Comparison of ENCODE assay signal across 15 cellular contexts in genomic region chr6:38173909-38174308, GRCh38.
A peak's percentile ranks its signal among the peaks of the same experiment; 100 is the strongest.
DNase-seq lines count a peak whose midpoint lies in the region; ATAC-seq, FAIRE-seq and TF ChIP-seq lines count a peak whose summit lies in the region.
"Had no signal": no experiment of that assay in that cellular context is flagged by ENCODE, and none has a peak within 500 bp of the region (broad histone marks: within the 10 kb centered on the region; RNA-seq: fewer than 3 reads in every experiment).

No MANE protein-coding gene starts in this region.

- H3K27ac ChIP-seq in PC-3 (ENCODE audit: low read length) (peak overlapping the region; percentile 15), colonic mucosa (peak overlapping the region; percentile 31), small intestine (ENCODE audit: low read depth in 1 of 2, low read length in 1 of 2) (peak overlapping the region; percentile 18 to 59)
- H3K27ac ChIP-seq: BLaER1 treated with 17β-estradiol and CSF1 and Interleukin-3, amounts not matched to agents 10 nM and 100 nM had no signal

- 19 to 65% (median 37%) methylated on average over 11 of the region's 11 CpGs for WGBS in small intestine, 3 donors

- no peaks in the 10 kb centered on the region for H3K36me3 ChIP-seq in PC-3 (ENCODE audit: low read depth, low read length)
- no peaks in the 10 kb centered on the region for H3K36me3 ChIP-seq in colonic mucosa
- H3K36me3 ChIP-seq in mucosa of descending colon (ENCODE audit: low read depth), result no peaks in the 10 kb centered on the region
- no peaks in the 10 kb centered on the region for H3K36me3 ChIP-seq in small intestine (ENCODE audit: control insufficient read depth in 2 of 2, insufficient read depth in 2 of 2, low read length in 2 of 2)
- H3K36me3 ChIP-seq: HAP-1 had no signal

- H3K9me3 ChIP-seq in PC-3 (ENCODE audit: low read length), result no peaks in the 10 kb centered on the region
- H3K9me3 ChIP-seq in colonic mucosa, result no peaks in the 10 kb centered on the region
- H3K9me3 ChIP-seq in mucosa of descending colon, result no peaks in the 10 kb centered on the region
- H3K9me3 ChIP-seq in small intestine (ENCODE audit: control insufficient read depth, low read depth), result no peaks in the 10 kb centered on the region
- H3K9me3 ChIP-seq: BLaER1 treated with 17β-estradiol and CSF1 and Interleukin-3, amounts not matched to agents 10 nM and 100 nM; HAP-1 had no signal

- H2AFZ ChIP-seq in PC-3 (ENCODE audit: low read length), result no peak overlapping the region

- H3K36me3 Mint-ChIP-seq in stimulated activated naive B cell treated with anti-CD40 and anti-IgM and Interleukin-4, amounts not matched to agents 10 μg/mL and 1 μg/mL and 100 μg/mL, for 72 hours, result peaks cover 18 to 28% of the 10 kb centered on the region in 2 donors

- no peaks in the 10 kb centered on the region for H3K27me3 Mint-ChIP-seq in stimulated activated naive B cell treated with anti-CD40 and anti-IgM and Interleukin-4, amounts not matched to agents 10 μg/mL and 1 μg/mL and 100 μg/mL, for 72 hours
- H3K27me3 Mint-ChIP-seq: CD4-positive, CD25-positive, alpha-beta regulatory T cell had no signal

- H3K9ac ChIP-seq in PC-3 (ENCODE audit: low read length) (no peak overlapping the region), colonic mucosa (ENCODE audit: low read depth in 2 of 2, low read length in 2 of 2) (no peak overlapping the region)
- H3K9ac ChIP-seq: BLaER1 treated with 17β-estradiol and CSF1 and Interleukin-3, amounts not matched to agents 10 nM and 100 nM had no signal

- H3K9me2 ChIP-seq in PC-3 (replicated peaks; ENCODE audit: low read length), result no peaks in the 10 kb centered on the region

- no peak overlapping the region for H3K27ac Mint-ChIP-seq in stimulated activated naive B cell treated with anti-CD40 and anti-IgM and Interleukin-4, amounts not matched to agents 10 μg/mL and 1 μg/mL and 100 μg/mL, for 72 hours

- H3K4me3 Mint-ChIP-seq in stimulated activated naive B cell treated with anti-CD40 and anti-IgM and Interleukin-4, amounts not matched to agents 10 μg/mL and 1 μg/mL and 100 μg/mL, for 72 hours, result no peak overlapping the region
- H3K4me3 Mint-ChIP-seq: CD4-positive, CD25-positive, alpha-beta regulatory T cell had no signal

- DNase-seq in PC-3 (no peak), colonic mucosa (peak; percentile 51), mucosa of descending colon (peak in 1 of 3 donors; percentile 55), small intestine (peak; percentile 93), NCI-H1694 treated with DMSO at 0.1 percent for 48 hours (lab: John Stamatoyannopoulos, UW) (no peak)
- no peak for DNase-seq in stimulated activated CD4-positive, alpha-beta T cell treated with anti-CD3 and anti-CD28 coated beads, Interleukin-2, amount 100 ng/mL, for 48 hours
- DNase-seq in stimulated activated naive B cell treated with anti-CD40 and anti-IgM and Interleukin-4, amounts not matched to agents 10 μg/mL and 1 μg/mL and 100 μg/mL, for 72 hours, result no peak
- DNase-seq: ACHN; CD4-positive, CD25-positive, alpha-beta regulatory T cell; DMS53; GF-D8; GOT3 had no signal

- no peak overlapping the region for H3K4me2 ChIP-seq in PC-3 (ENCODE audit: low read length)
- H3K4me2 ChIP-seq: BLaER1 treated with 17β-estradiol and CSF1 and Interleukin-3, amounts not matched to agents 10 nM and 100 nM had no signal

- TSS peak; percentile 13 for BruUV-seq in PC-3 (replicated peaks; lab: Mats Ljungman, UMichigan)

- H3K4me3 ChIP-seq in PC-3 (ENCODE audit: low read length), result no peak overlapping the region
- no peak overlapping the region for H3K4me3 ChIP-seq in colonic mucosa
- H3K4me3 ChIP-seq in mucosa of descending colon, result no peak overlapping the region
- H3K4me3 ChIP-seq in small intestine (ENCODE audit: low read depth in 1 of 2, low read length in 2 of 2), result no peak overlapping the region
- H3K4me3 ChIP-seq: BLaER1 treated with 17β-estradiol and CSF1 and Interleukin-3, amounts not matched to agents 10 nM and 100 nM; HAP-1 had no signal

- no peaks in the 10 kb centered on the region for H3F3A ChIP-seq in PC-3 (ENCODE audit: low read length, unreplicated experiment)

- no peaks in the 10 kb centered on the region for H3K9me3 Mint-ChIP-seq in stimulated activated naive B cell treated with anti-CD40 and anti-IgM and Interleukin-4, amounts not matched to agents 10 μg/mL and 1 μg/mL and 100 μg/mL, for 72 hours
- H3K9me3 Mint-ChIP-seq: CD4-positive, CD25-positive, alpha-beta regulatory T cell had no signal

- intact Hi-C loops in PC-3 (cut with micrococcal nuclease) (loop anchor here (10.0 kb wide), 1 partner anchor 111 kb away; no protein-coding TSS in a partner anchor), colonic mucosa (cut with DNase I) (no loop called here), mucosa of descending colon (cut with DNase I, micrococcal nuclease) (no loop called here)

- H3K79me2 ChIP-seq in PC-3 (ENCODE audit: low read length), result no peaks in the 10 kb centered on the region

- CTCF ChIA-PET in PC-3 (lab: Charles Lee), result no interaction called here

- ATAC-seq in PC-3, result no peak
- ATAC-seq in mucosa of descending colon, result peak; percentile 61
- ATAC-seq in stimulated activated naive B cell treated with anti-CD40 and anti-IgM and Interleukin-4, amounts not matched to agents 10 μg/mL and 1 μg/mL and 100 μg/mL, for 72 hours (replicated peaks), result no peak

- peaks cover 3 to 4% of the 10 kb centered on the region in 2 donors for H3K4me1 Mint-ChIP-seq in stimulated activated naive B cell treated with anti-CD40 and anti-IgM and Interleukin-4, amounts not matched to agents 10 μg/mL and 1 μg/mL and 100 μg/mL, for 72 hours

- no peak for FAIRE-seq in small intestine (lab: Jason Lieb, UNC)
- FAIRE-seq: GM19239 had no signal

- no peaks in the 10 kb centered on the region for H4K20me1 ChIP-seq in PC-3 (ENCODE audit: low read length)

- no peak for TF ChIP-seq CTCF in PC-3 (conservative IDR thresholded peaks at IDR 0.05; ENCODE audit: low read depth, low read length)
- TF ChIP-seq CTCF in colonic mucosa (IDR thresholded peaks at IDR 0.05), result no peak
- TF ChIP-seq CTCF in mucosa of descending colon (IDR thresholded peaks at IDR 0.05), result no peak

- H3K4me1 ChIP-seq in PC-3 (ENCODE audit: insufficient read depth, low read length), result peaks cover 13% of the 10 kb centered on the region
- peaks cover 12% of the 10 kb centered on the region for H3K4me1 ChIP-seq in colonic mucosa
- H3K4me1 ChIP-seq in mucosa of descending colon (ENCODE audit: low read depth), result peaks cover 35% of the 10 kb centered on the region
- peaks cover 5 to 11% of the 10 kb centered on the region in 2 donors for H3K4me1 ChIP-seq in small intestine (ENCODE audit: control insufficient read depth in 2 of 2, insufficient read depth in 1 of 2, low read depth in 1 of 2, low read length in 1 of 2)
- H3K4me1 ChIP-seq: BLaER1 treated with 17β-estradiol and CSF1 and Interleukin-3, amounts not matched to agents 10 nM and 100 nM had no signal

- no peaks in the 10 kb centered on the region for H3K27me3 ChIP-seq in PC-3 (ENCODE audit: low read length)
- H3K27me3 ChIP-seq in colonic mucosa, result no peaks in the 10 kb centered on the region
- H3K27me3 ChIP-seq in small intestine (ENCODE audit: control insufficient read depth in 2 of 2, insufficient read depth in 2 of 2, low read length in 2 of 2), result no peaks in the 10 kb centered on the region
- H3K27me3 ChIP-seq: BLaER1 treated with 17β-estradiol and CSF1 and Interleukin-3, amounts not matched to agents 10 nM and 100 nM had no signal

- POLR2A ChIA-PET in PC-3 (lab: Charles Lee; ENCODE audit: unreplicated experiment), result interaction anchor here (0.6 kb wide), 1 partner anchor 294 kb away, joined by 3 read pairs; no protein-coding TSS in a partner anchor

Comparison
In these comparisons a context has a peak if more than half of its experiments do, and no peak if none do; other contexts are left out.
1. DNase-seq: peak in colonic mucosa (single experiment) and small intestine (single experiment); none in PC-3 (single experiment), stimulated activated CD4-positive, alpha-beta T cell treated with anti-CD3 and anti-CD28 coated beads, Interleukin-2, amount 100 ng/mL, for 48 hours (0 of 2), stimulated activated naive B cell treated with anti-CD40 and anti-IgM and Interleukin-4, amounts not matched to agents 10 μg/mL and 1 μg/mL and 100 μg/mL, for 72 hours (single experiment) and NCI-H1694 treated with DMSO at 0.1 percent for 48 hours (single experiment).
2. Peak in every context shown above with its lines, with median percentiles within 50 percentile points of each other: H3K27ac ChIP-seq.